ENCODE assay signal across 34 cellular contexts in the genomic region with DNA sequence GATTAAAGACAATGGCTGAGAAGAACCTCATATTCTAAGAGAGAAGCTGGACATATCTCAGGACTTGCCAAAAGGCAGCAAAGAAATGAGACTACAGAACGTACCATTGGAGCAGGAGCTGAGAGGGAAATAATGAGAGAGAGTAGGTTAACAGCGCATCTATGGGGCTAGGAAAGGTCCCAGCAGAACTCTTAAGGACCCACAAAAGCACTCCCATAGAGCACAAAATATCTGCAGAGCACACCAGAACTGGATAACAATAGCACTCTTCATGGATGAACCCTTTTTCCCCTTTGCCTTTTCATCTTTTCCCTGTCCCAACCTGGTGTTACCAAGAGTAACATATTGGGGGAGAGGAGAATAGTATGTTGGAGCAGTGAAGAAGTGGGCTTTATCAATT.
"Had no signal": no experiment of that assay in that cellular context is flagged by ENCODE, and none has a peak within 500 bp of the region (broad histone marks: within the 10 kb centered on the region; RNA-seq: fewer than 3 reads in every experiment).

No MANE protein-coding gene starts in this region.

- H3K36me3 ChIP-seq: MG63 had no signal

- H3K9me3 ChIP-seq: MG63 had no signal

- DNase-seq: Karpas-422, Kasumi-1, MG63, MM.1S, MV-4-11, NCI-H1048, NCI-H1092, NCI-H1092 treated with DMSO at 0.1 percent for 48 hours, NCI-H1105, NCI-H1105 treated with DMSO at 0.1 percent for 48 hours, NCI-H1417, NCI-H1417 treated with DMSO at 0.1 percent for 48 hours, NCI-H1436, NCI-H1436 treated with DMSO at 0.1 percent for 48 hours, NCI-H146, NCI-H1694, NCI-H1694 treated with DMSO at 0.1 percent for 48 hours, NCI-H187, NCI-H187 treated with DMSO at 0.1 percent for 48 hours, NCI-H1930, NCI-H2029, NCI-H2029 treated with DMSO at 0.1 percent for 48 hours, NCI-H2081, NCI-H2081 treated with DMSO at 0.1 percent for 48 hours, NCI-H2107, NCI-H2171, NCI-H2171 treated with DMSO at 0.1 percent for 48 hours, NCI-H2227 treated with DMSO at 0.1 percent for 48 hours, NCI-H226, NCI-H345, NCI-H446, NCI-H446 treated with DMSO at 0.1 percent for 48 hours, NCI-H510A, NCI-H510A treated with DMSO at 0.1 percent for 48 hours had no signal

- H3K27me3 ChIP-seq: MG63 had no signal

- H3K4me3 ChIP-seq: MG63 had no signal
